ENCODE assay signal across 1 cellular context in the genomic region with DNA sequence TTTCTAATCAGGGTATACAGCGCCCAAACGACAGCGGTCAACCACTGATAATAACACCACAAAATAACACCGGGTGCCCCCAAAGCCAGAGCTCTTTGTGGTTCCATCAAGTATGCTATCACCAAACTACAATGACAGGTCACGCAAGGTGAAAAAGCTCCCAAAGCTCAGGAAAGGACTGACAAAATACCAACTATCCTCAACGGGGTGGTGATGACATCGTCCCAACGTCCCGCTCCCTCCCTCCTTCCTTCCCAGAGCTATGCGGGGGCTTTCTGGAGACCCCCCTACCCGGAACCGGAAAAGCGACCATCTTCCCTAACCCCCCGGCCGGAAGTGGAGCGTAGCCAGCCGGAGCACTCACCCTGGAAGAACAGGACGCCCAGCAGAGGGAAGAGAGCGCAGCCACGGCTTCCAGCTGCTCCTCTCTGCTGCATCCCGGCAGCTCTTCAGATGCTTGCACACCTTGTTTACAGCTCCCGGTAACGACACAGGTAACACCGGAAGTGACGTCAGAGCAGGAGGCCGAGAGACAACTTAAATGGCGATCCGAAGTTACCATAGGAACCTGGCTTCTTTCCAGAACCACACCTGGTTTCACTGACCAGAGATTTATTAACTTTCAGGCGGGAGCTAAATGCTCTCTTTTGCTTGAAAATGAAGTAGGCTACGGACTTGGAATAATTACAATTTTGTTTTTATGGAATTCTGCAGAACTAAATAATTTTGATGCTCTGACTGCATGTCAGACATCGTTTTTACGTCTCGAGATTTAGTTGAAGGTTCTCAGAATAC.
TF ChIP-seq lines count a peak whose summit lies in the region.

A gene with protein sequence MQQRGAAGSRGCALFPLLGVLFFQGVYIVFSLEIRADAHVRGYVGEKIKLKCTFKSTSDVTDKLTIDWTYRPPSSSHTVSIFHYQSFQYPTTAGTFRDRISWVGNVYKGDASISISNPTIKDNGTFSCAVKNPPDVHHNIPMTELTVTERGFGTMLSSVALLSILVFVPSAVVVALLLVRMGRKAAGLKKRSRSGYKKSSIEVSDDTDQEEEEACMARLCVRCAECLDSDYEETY (minus strand): TSS at position 508 of the 795 bp plus-strand sequence. CDS start 71 bp downstream, at position 437.

TF ChIP-seq in A549, 52 proteins besides CTCF, POLR2A, EP300 and RAD21 (continued from another document):
- TF ChIP-seq CHD2 (IDR thresholded peaks at IDR 0.05; ENCODE audit: low read length, partially characterized antibody), result no peak
- no peak for TF ChIP-seq KDM5A (IDR thresholded peaks at IDR 0.05)
- TF ChIP-seq, protein P1, sequence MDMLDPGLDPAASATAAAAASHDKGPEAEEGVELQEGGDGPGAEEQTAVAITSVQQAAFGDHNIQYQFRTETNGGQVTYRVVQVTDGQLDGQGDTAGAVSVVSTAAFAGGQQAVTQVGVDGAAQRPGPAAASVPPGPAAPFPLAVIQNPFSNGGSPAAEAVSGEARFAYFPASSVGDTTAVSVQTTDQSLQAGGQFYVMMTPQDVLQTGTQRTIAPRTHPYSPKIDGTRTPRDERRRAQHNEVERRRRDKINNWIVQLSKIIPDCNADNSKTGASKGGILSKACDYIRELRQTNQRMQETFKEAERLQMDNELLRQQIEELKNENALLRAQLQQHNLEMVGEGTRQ (IDR thresholded peaks at IDR 0.05), result no peak
- TF ChIP-seq BHLHE40 (IDR thresholded peaks at IDR 0.05; ENCODE audit: low read depth, low read length), result no peak
- no peak for TF ChIP-seq KDM1A (IDR thresholded peaks at IDR 0.05; ENCODE audit: low read depth)
- TF ChIP-seq, protein P2, sequence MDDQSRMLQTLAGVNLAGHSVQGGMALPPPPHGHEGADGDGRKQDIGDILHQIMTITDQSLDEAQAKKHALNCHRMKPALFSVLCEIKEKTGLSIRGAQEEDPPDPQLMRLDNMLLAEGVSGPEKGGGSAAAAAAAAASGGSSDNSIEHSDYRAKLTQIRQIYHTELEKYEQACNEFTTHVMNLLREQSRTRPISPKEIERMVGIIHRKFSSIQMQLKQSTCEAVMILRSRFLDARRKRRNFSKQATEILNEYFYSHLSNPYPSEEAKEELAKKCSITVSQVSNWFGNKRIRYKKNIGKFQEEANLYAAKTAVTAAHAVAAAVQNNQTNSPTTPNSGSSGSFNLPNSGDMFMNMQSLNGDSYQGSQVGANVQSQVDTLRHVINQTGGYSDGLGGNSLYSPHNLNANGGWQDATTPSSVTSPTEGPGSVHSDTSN (IDR thresholded peaks at IDR 0.05), result no peak
- no peak for TF ChIP-seq HDAC2 (IDR thresholded peaks at IDR 0.05)
- TF ChIP-seq FOSB (CRISPR knock-in tag; IDR thresholded peaks at IDR 0.05), result no peak
- no peak for TF ChIP-seq SMC3 (IDR thresholded peaks at IDR 0.05)
- TF ChIP-seq, protein P3, sequence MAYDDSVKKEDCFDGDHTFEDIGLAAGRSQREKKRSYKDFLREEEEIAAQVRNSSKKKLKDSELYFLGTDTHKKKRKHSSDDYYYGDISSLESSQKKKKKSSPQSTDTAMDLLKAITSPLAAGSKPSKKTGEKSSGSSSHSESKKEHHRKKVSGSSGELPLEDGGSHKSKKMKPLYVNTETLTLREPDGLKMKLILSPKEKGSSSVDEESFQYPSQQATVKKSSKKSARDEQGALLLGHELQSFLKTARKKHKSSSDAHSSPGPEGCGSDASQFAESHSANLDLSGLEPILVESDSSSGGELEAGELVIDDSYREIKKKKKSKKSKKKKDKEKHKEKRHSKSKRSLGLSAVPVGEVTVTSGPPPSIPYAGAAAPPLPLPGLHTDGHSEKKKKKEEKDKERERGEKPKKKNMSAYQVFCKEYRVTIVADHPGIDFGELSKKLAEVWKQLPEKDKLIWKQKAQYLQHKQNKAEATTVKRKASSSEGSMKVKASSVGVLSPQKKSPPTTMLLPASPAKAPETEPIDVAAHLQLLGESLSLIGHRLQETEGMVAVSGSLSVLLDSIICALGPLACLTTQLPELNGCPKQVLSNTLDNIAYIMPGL (CRISPR knock-in tag; IDR thresholded peaks at IDR 0.05; ENCODE audit: borderline replicate concordance), result no peak
